ENCODE assay signal across 1 cellular context in genomic region chr1:12496154-12496961, GRCh38.
TF ChIP-seq lines count a peak whose summit lies in the region.

No MANE protein-coding gene starts in this region.

TF ChIP-seq in K562, 482 proteins besides CTCF, POLR2A, EP300 and RAD21 (continued from another document and continues in another):
- TF ChIP-seq ZNF639 (CRISPR knock-in tag; conservative IDR thresholded peaks at IDR 0.05 in 1 of 2, IDR thresholded peaks at IDR 0.05 in 1 of 2): peak in 1 of 2 experiments; percentile 34; a peak in 1 of 4 replicates
- TF ChIP-seq MEIS2 (IDR thresholded peaks at IDR 0.05; ENCODE audit: partially characterized antibody): peak; percentile 68
- TF ChIP-seq ZNF507 (tag; conservative IDR thresholded peaks at IDR 0.05): 0 out of 2 replicates have a peak, but pooled peaks have one; percentile 15
- TF ChIP-seq TBL1XR1 (IDR thresholded peaks at IDR 0.05; ENCODE audit: low read length in 2 of 2): peak in 1 of 2 experiments; percentile 61; a peak in 2 of 4 replicates
- peak; percentile 60 for TF ChIP-seq RBBP5 (IDR thresholded peaks at IDR 0.05; ENCODE audit: borderline replicate concordance, insufficient read depth, low read length, poor library complexity, severe bottlenecking)
- TF ChIP-seq ZNF143 (CRISPR knock-in tag; IDR thresholded peaks at IDR 0.05): no peak
- TF ChIP-seq PKNOX1 (IDR thresholded peaks at IDR 0.05): peak; percentile 22; the same call in 1 of the 2 replicates
- 0 out of 2 replicates have a peak, but pooled peaks have one; percentile 39 for TF ChIP-seq PREB (CRISPR knock-in tag; IDR thresholded peaks at IDR 0.05)
- TF ChIP-seq BRD4 (IDR thresholded peaks at IDR 0.05): no peak
- TF ChIP-seq NR2F6 (CRISPR knock-in tag; IDR thresholded peaks at IDR 0.05): no peak
- peak in 1 of 2 experiments; percentile 49; a peak in 2 of 4 replicates for TF ChIP-seq HDAC1 (IDR thresholded peaks at IDR 0.05)
- TF ChIP-seq ZNF197 (CRISPR knock-in tag; IDR thresholded peaks at IDR 0.05; ENCODE audit: low read depth): no peak; the same call in 1 of the 2 replicates
- no peak for TF ChIP-seq CBFA2T2 (conservative IDR thresholded peaks at IDR 0.05)
- TF ChIP-seq RAD51 (IDR thresholded peaks at IDR 0.05; ENCODE audit: borderline replicate concordance, low read depth): no peak
- TF ChIP-seq ELK1 (CRISPR knock-in tag; IDR thresholded peaks at IDR 0.05): no peak
- no peak for TF ChIP-seq BCOR (IDR thresholded peaks at IDR 0.05)
- peak; percentile 21 to 66 for TF ChIP-seq AFF1 (IDR thresholded peaks at IDR 0.05; ENCODE audit: low read depth in 1 of 2, partially characterized antibody in 2 of 2)
- TF ChIP-seq ASH1L (IDR thresholded peaks at IDR 0.05; ENCODE audit: borderline replicate concordance, low read depth, partially characterized antibody): no peak
- 0 out of 2 replicates have a peak, but pooled peaks have one; percentile 10 for TF ChIP-seq RNF2 (IDR thresholded peaks at IDR 0.05)
- TF ChIP-seq ZNF766 (CRISPR knock-in tag; conservative IDR thresholded peaks at IDR 0.05): 0 out of 2 replicates have a peak, but pooled peaks have one; percentile 57
- peak; percentile 45 for TF ChIP-seq HDAC3 (IDR thresholded peaks at IDR 0.05; ENCODE audit: borderline replicate concordance, partially characterized antibody)
- TF ChIP-seq ILF3 (IDR thresholded peaks at IDR 0.05; ENCODE audit: borderline replicate concordance): no peak
- TF ChIP-seq MAFF (IDR thresholded peaks at IDR 0.05; ENCODE audit: low read length): peak; percentile 30; the same call in 1 of the 2 replicates
- peak in 1 of 2 experiments; percentile 63; a peak in 1 of 4 replicates for TF ChIP-seq MLLT1 (IDR thresholded peaks at IDR 0.05)
- peak; percentile 35; the same call in 1 of the 2 replicates for TF ChIP-seq L3MBTL2 (IDR thresholded peaks at IDR 0.05)
- no peak for TF ChIP-seq ZNF589 (CRISPR knock-in tag; IDR thresholded peaks at IDR 0.05; ENCODE audit: low read depth)
- TF ChIP-seq E4F1 (CRISPR knock-in tag; IDR thresholded peaks at IDR 0.05; ENCODE audit: borderline replicate concordance): no peak
- peak; percentile 9; the same call in 1 of the 2 replicates for TF ChIP-seq TRIM28 (IDR thresholded peaks at IDR 0.05)
- 0 out of 4 replicates have a peak, but pooled peaks of 1 of the 2 experiments have one; percentile 21 for TF ChIP-seq CSDE1 (IDR thresholded peaks at IDR 0.05)
- TF ChIP-seq DIDO1 (tag; IDR thresholded peaks at IDR 0.05; ENCODE audit: low read depth): no peak
- TF ChIP-seq GATA2 (CRISPR knock-in tag; IDR thresholded peaks at IDR 0.05): peak; percentile 65
- TF ChIP-seq ZC3H11A (IDR thresholded peaks at IDR 0.05; ENCODE audit: low read depth, low read length): no peak
- TF ChIP-seq IRF2 (CRISPR knock-in tag; IDR thresholded peaks at IDR 0.05): no peak
- TF ChIP-seq GTF2E2 (tag; IDR thresholded peaks at IDR 0.05): peak; percentile 59; the same call in 1 of the 2 replicates
- peak; percentile 79 for TF ChIP-seq SOX6 (IDR thresholded peaks at IDR 0.05)
- TF ChIP-seq ELF4 (CRISPR knock-in tag; IDR thresholded peaks at IDR 0.05): no peak
- TF ChIP-seq KLF6 (CRISPR knock-in tag; IDR thresholded peaks at IDR 0.05; ENCODE audit: borderline replicate concordance): 0 out of 2 replicates have a peak, but pooled peaks have one; percentile 13
- TF ChIP-seq FIP1L1 (IDR thresholded peaks at IDR 0.05; ENCODE audit: low read depth, low read length, poor library complexity, severe bottlenecking): no peak
- TF ChIP-seq CGGBP1 (CRISPR knock-in tag; IDR thresholded peaks at IDR 0.05): no peak
- peak; percentile 51; the same call in 1 of the 2 replicates for TF ChIP-seq GABPB1 (CRISPR knock-in tag; IDR thresholded peaks at IDR 0.05)
- no peak for TF ChIP-seq SMAD1 (IDR thresholded peaks at IDR 0.05; ENCODE audit: low read depth, low read length, partially characterized antibody)
- TF ChIP-seq TCF3 (CRISPR knock-in tag; IDR thresholded peaks at IDR 0.05): peak; percentile 22; the same call in 1 of the 2 replicates
- peak; percentile 67; the same call in 1 of the 2 replicates for TF ChIP-seq NCOR1 (IDR thresholded peaks at IDR 0.05)
- TF ChIP-seq ZNF121 (CRISPR knock-in tag; conservative IDR thresholded peaks at IDR 0.05): no peak
- TF ChIP-seq DMBX1 (CRISPR knock-in tag; IDR thresholded peaks at IDR 0.05; ENCODE audit: borderline replicate concordance): 0 out of 2 replicates have a peak, but pooled peaks have one; percentile 38
- TF ChIP-seq MNT (conservative IDR thresholded peaks at IDR 0.05): peak in 1 of 2 experiments; percentile 38; a peak in 2 of 4 replicates
- 0 out of 2 replicates have a peak, but pooled peaks have one; percentile 26 for TF ChIP-seq ZZZ3 (IDR thresholded peaks at IDR 0.05)
- peak; percentile 38 for TF ChIP-seq TBP (optimal IDR thresholded peaks at IDR 0.05; ENCODE audit: low read depth, low read length)
- TF ChIP-seq CLOCK (CRISPR knock-in tag; IDR thresholded peaks at IDR 0.05; ENCODE audit: borderline replicate concordance): no peak
- peak; percentile 75 for TF ChIP-seq ARID1B (IDR thresholded peaks at IDR 0.05)
